Comparison of ENCODE assay signal across 9 cellular contexts in genomic region chr3:126213376-126214044, GRCh38. TPM values are rescaled to one million over a fixed set of nuclear protein-coding genes. Genes with fewer than 3 reads are reported as not detected.
DNase-seq lines count a peak whose midpoint lies in the region; ATAC-seq and TF ChIP-seq lines count a peak whose summit lies in the region.
"Had no signal": no experiment of that assay in that cellular context is flagged by ENCODE, and none has a peak within 500 bp of the region (broad histone marks: within the 10 kb centered on the region; RNA-seq: fewer than 3 reads in every experiment).

No MANE protein-coding gene starts in this region.

- H2AFZ ChIP-seq in mammary epithelial cell (ENCODE audit: low read depth, low read length) = peak overlapping the region; percentile 31

- in situ Hi-C loops in HAP-1 (cut with MboI; ENCODE audit: low sequenced_read_pairs) = no loop called here
- in situ Hi-C loops in mammary epithelial cell (cut with MboI; ENCODE audit: low sequenced_read_pairs in 2 of 2) = no loop called here

- H3K27me3 ChIP-seq in HAP-1 (ENCODE audit: low read depth) (peaks cover 4% of the 10 kb centered on the region; the same call in 1 of the 2 replicates), mammary epithelial cell (ENCODE audit: insufficient read depth, low read length) (no peaks in the 10 kb centered on the region)

- TF ChIP-seq CTCF in mammary epithelial cell (conservative IDR thresholded peaks at IDR 0.05 in 1 of 2, IDR thresholded peaks at IDR 0.05 in 1 of 2; ENCODE audit: extremely low read depth in 1 of 2, insufficient read depth in 1 of 2, low read depth in 1 of 2, low read length in 2 of 2) = no peak
- no peak for TF ChIP-seq CTCF in retinal pigment epithelial cell (conservative IDR thresholded peaks at IDR 0.05; ENCODE audit: low read depth, low read length)

- H3K4me1 ChIP-seq in HAP-1 (peaks cover 8% of the 10 kb centered on the region), mammary epithelial cell (ENCODE audit: insufficient read depth, low read length) (peaks cover 29% of the 10 kb centered on the region)

- CTCF ChIA-PET in mammary epithelial cell (lab: Charles Lee; ENCODE audit: low non-redundant PET) = no interaction called here

- 51% methylated on average over 24 of the region's 50 CpGs for WGBS in mammary epithelial cell (ENCODE audit: low coverage, missing lambda C conversion rate)

- no peak for ATAC-seq in HG03108 (IDR thresholded peaks at IDR 0.05; ENCODE audit: unreplicated experiment)

- no peak overlapping the region for H3K4me2 ChIP-seq in mammary epithelial cell (ENCODE audit: insufficient read depth, low read depth, low read length)

- no peaks in the 10 kb centered on the region for H3K36me3 ChIP-seq in HAP-1 (replicated peaks)
- H3K36me3 ChIP-seq in mammary epithelial cell (ENCODE audit: insufficient read depth, low read length) = no peaks in the 10 kb centered on the region

- DNase-seq in HAP-1 (ENCODE audit: low spot score in 2 of 2) (no peak), mammary epithelial cell (no peak), retinal pigment epithelial cell (ENCODE audit: low read depth) (no peak), NCI-H2081 (lab: John Stamatoyannopoulos, UW) (no peak), islet precursor cell (no peak)
- no peak for DNase-seq in stimulated activated CD4-positive, alpha-beta T cell treated with anti-CD3 and anti-CD28 coated beads, Interleukin-12 subunit alpha, Interleukin-12 subunit beta, amount 100 ng/mL, for 4 hours
- DNase-seq: GDM1 had no signal

- dilution Hi-C loops in mammary epithelial cell (cut with HindIII; ENCODE audit: low sequenced_read_pairs) = no loop called here

- H3K27ac ChIP-seq in mammary epithelial cell (ENCODE audit: insufficient read depth, low read depth, low read length) = no peak overlapping the region

- H3K9me3 ChIP-seq in HAP-1 (no peaks in the 10 kb centered on the region), mammary epithelial cell (replicated peaks; ENCODE audit: insufficient read depth, low read length) (no peaks in the 10 kb centered on the region), iPS-18c (ENCODE audit: control insufficient read depth, insufficient read depth, low read length) (no peaks in the 10 kb centered on the region)

- peak overlapping the region; percentile 26 for H3K4me3 ChIP-seq in HAP-1
- no peak overlapping the region for H3K4me3 ChIP-seq in mammary epithelial cell (replicated peaks in 1 of 3; ENCODE audit: insufficient read depth in 1 of 3, low read depth in 2 of 3, low read length in 3 of 3)
- H3K4me3 ChIP-seq in iPS-18c (ENCODE audit: insufficient read depth, low read depth, low read length) = peak overlapping the region; percentile 63
- H3K4me3 ChIP-seq in retinal pigment epithelial cell (ENCODE audit: low read length) = peak overlapping the region; percentile 46

- intact Hi-C loops in mammary epithelial cell (cut with micrococcal nuclease) = no loop called here

- BruUV-seq in mammary epithelial cell (replicated peaks; lab: Mats Ljungman, UMichigan) = no TSS peak

- H4K20me1 ChIP-seq in mammary epithelial cell (ENCODE audit: insufficient read depth, low read length) = no peaks in the 10 kb centered on the region

- H3K9ac ChIP-seq in mammary epithelial cell (ENCODE audit: insufficient read depth, low read length) = no peak overlapping the region

- no peaks in the 10 kb centered on the region for H3K79me2 ChIP-seq in mammary epithelial cell (ENCODE audit: insufficient read depth, low read length)

RNA-seq across cellular contexts. Expression of gene ALDH1L1, which starts 33.1 kb away (rescaled TPM):
- 1 to 10 TPM in 1 of 2 donors, under 1 TPM in 1; 0.71 to 1.2 TPM for total RNA-seq in mammary epithelial cell
- polyA plus RNA-seq in mammary epithelial cell = 0.80 TPM
- not detected for polyA minus RNA-seq in mammary epithelial cell

Comparison
In these comparisons a context has a peak if more than half of its experiments do, and no peak if none do; other contexts are left out.
1. H3K4me3 ChIP-seq: peak in HAP-1 (single experiment), iPS-18c (single experiment) and retinal pigment epithelial cell (single experiment); none in mammary epithelial cell (0 of 3).